ENCODE assay signal across 20 cellular contexts in the genomic region with DNA sequence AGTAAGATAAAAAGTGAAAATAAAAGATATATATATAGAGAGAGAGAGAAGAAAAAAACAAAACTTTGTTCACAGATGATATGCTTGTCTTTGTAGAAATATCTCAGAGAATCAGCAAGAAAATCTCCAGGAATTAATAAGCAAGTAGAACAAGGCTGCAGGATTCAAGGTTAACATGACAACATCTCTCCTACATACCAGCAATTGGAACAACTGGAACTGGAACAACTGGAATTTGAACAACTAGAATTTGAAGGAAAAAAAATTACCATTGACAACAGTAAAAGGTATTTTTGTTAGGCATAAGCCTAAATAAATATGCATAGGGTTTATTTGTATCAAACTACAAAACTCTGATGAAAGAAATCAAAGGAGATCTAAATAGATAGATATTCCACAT.
"Had no signal": no experiment of that assay in that cellular context is flagged by ENCODE, and none has a peak within 500 bp of the region (broad histone marks: within the 10 kb centered on the region; RNA-seq: fewer than 3 reads in every experiment).

No MANE protein-coding gene starts in this region.

- H3K36me3 ChIP-seq: MG63, SJSA1 had no signal

- DNase-seq: KBM-7, MG63, NCI-H1092, NCI-H1105 treated with DMSO at 0.1 percent for 48 hours, NCI-H1417 treated with DMSO at 0.1 percent for 48 hours, NCI-H146, NCI-H1694 treated with DMSO at 0.1 percent for 48 hours, NCI-H1930, NCI-H2081, NCI-H2107, NCI-H446, NCI-H510A, NCI-H524 treated with DMSO at 0.1 percent for 48 hours, NCI-H69, NCI-H774, SIG-M5 had no signal

- H3K27me3 ChIP-seq: MG63, SJSA1 had no signal

- H3K27ac ChIP-seq: HL-60, RWPE1, SJSA1, SK-N-MC had no signal

- H3K4me3 ChIP-seq: MG63, SJSA1, SK-N-MC had no signal

- H3K9me3 ChIP-seq: SJSA1 had no signal

- H3K4me1 ChIP-seq: SJSA1 had no signal
